ENCODE assay signal across 8 cellular contexts in genomic region chr12:121888478-121889266, GRCh38. TPM values are rescaled to one million over a fixed set of nuclear protein-coding genes. Genes with fewer than 3 reads are reported as not detected.
DNase-seq lines count a peak whose midpoint lies in the region; ATAC-seq, FAIRE-seq and TF ChIP-seq lines count a peak whose summit lies in the region.

Gene PSMD9 (plus strand): TSS chr12:121888790. CDS start chr12:121888857, 67 bp downstream.

- H3K9me3 ChIP-seq in IMR-90 (ENCODE audit: control insufficient read depth, insufficient read depth, low read length) (no peaks in the 10 kb centered on the region), OCI-LY7 (ENCODE audit: low read length) (no peaks in the 10 kb centered on the region), endothelial cell of umbilical vein (replicated peaks; ENCODE audit: control insufficient read depth, insufficient read depth, low read length) (no peaks in the 10 kb centered on the region)

- peak within 1 kb of the TSS; percentile 96 for H3K27ac ChIP-seq in IMR-90 (ENCODE audit: insufficient read depth, low read length)
- peak within 1 kb of the TSS; percentile 86 for H3K27ac ChIP-seq in OCI-LY7 (ENCODE audit: low read depth, low read length, poor library complexity, severe bottlenecking)
- H3K27ac ChIP-seq in endothelial cell of umbilical vein (ENCODE audit: insufficient read depth, low read depth, low read length) = peak within 1 kb of the TSS; percentile 26

- H3K4me2 ChIP-seq in IMR-90 (ENCODE audit: low read depth, low read length) = peak within 1 kb of the TSS; percentile 94
- H3K4me2 ChIP-seq in OCI-LY7 (ENCODE audit: low read length) = peak within 1 kb of the TSS; percentile 90
- peak within 1 kb of the TSS; percentile 71 for H3K4me2 ChIP-seq in endothelial cell of umbilical vein (ENCODE audit: insufficient read depth, low read length)

- intact Hi-C loops in IMR-90 (cut with micrococcal nuclease) = loop anchor here (1.0 to 5.0 kb wide), 5 partner anchors 50 to 191 kb away; no protein-coding TSS in a partner anchor
- intact Hi-C loops in OCI-LY7 (cut with micrococcal nuclease; ENCODE audit: unreplicated experiment) = loop anchor here (1.0 to 5.0 kb wide), 5 partner anchors 50 to 191 kb away; no protein-coding TSS in a partner anchor
- intact Hi-C loops in endothelial cell of umbilical vein (cut with micrococcal nuclease) = loop anchor here (1.0 to 2.0 kb wide), 7 partner anchors 30 to 191 kb away; partner anchors contain the start of gene CFAP251

- H3K79me1 ChIP-seq in IMR-90 (ENCODE audit: low read depth in 1 of 2, low read length in 2 of 2) = peaks cover 10 to 31% of the 10 kb centered on the region in 2 experiments; a peak in 2 of 4 replicates

- peak within 1 kb of the TSS; percentile 74 for H2BK120ac ChIP-seq in IMR-90 (ENCODE audit: low read depth, low read length)

- peak within 1 kb of the TSS; percentile 87 for H3K56ac ChIP-seq in IMR-90 (ENCODE audit: extremely low read depth, insufficient read depth, low read length)

- H3K9ac ChIP-seq in IMR-90 (ENCODE audit: low read depth, low read length) (peak within 1 kb of the TSS; percentile 97), endothelial cell of umbilical vein (replicated peaks; ENCODE audit: extremely low read depth, insufficient read depth, low read length) (peak within 1 kb of the TSS; percentile 57)

- H3K36me3 ChIP-seq in IMR-90 (ENCODE audit: control insufficient read depth, insufficient read depth, low read length) = 0 out of 2 replicates have a peak, but pooled peaks cover 2% of the 10 kb centered on the region
- H3K36me3 ChIP-seq in OCI-LY7 (ENCODE audit: insufficient read depth, low read length) = peaks cover 27% of the 10 kb centered on the region
- H3K36me3 ChIP-seq in endothelial cell of umbilical vein (ENCODE audit: control insufficient read depth in 2 of 2, extremely low read depth in 1 of 2, insufficient read depth in 2 of 2, low read length in 2 of 2) = no peaks in the 10 kb centered on the region

- dilution Hi-C loops in IMR-90 (cut with HindIII; ENCODE audit: low sequenced_read_pairs, unreplicated experiment) = no loop called here
- dilution Hi-C loops in endothelial cell of umbilical vein (cut with MboI; ENCODE audit: extremely low pct_ligation_motif_present, low sequenced_read_pairs) = no loop called here

- H3K14ac ChIP-seq in IMR-90 (replicated peaks; ENCODE audit: low read depth, low read length) = peak within 1 kb of the TSS; percentile 98

- POLR2A ChIA-PET in IMR-90 (lab: Charles Lee; ENCODE audit: unreplicated experiment) (interaction anchor here (1.0 kb wide), 1 partner anchor 16 kb away, joined by 5 read pairs; no protein-coding TSS in a partner anchor), OCI-LY7 (lab: Charles Lee) (interaction anchor here (1.0 to 1.4 kb wide), 4 partner anchors 29 to 87 kb away, joined by 3 to 4 read pairs (median 4); no protein-coding TSS in a partner anchor), endothelial cell of umbilical vein (lab: Charles Lee) (interaction anchor here (1.4 kb wide), 1 partner anchor 93 kb away, joined by 4 read pairs; no protein-coding TSS in a partner anchor)

- FAIRE-seq in endothelial cell of umbilical vein (lab: Jason Lieb, UNC) = peak; percentile 96

- peak within 1 kb of the TSS; percentile 96 for H3K4ac ChIP-seq in IMR-90 (ENCODE audit: low read depth, low read length)

- no peaks in the 10 kb centered on the region for H3K9me2 ChIP-seq in OCI-LY7 (ENCODE audit: insufficient read depth, low read length)

- H4K5ac ChIP-seq in IMR-90 (ENCODE audit: low read depth, low read length) = peak within 1 kb of the TSS; percentile 87

- peak within 1 kb of the TSS; percentile 87 for H2AK5ac ChIP-seq in IMR-90 (ENCODE audit: low read depth, low read length)

- WGBS in IMR-90 (ENCODE audit: extremely low coverage in 2 of 2, insufficient read length in 1 of 2), 2 experiments = 0% methylated on average over 42 of the region's 67 CpGs; no CpG with 5 or more reads in 1 of the 2 experiments

- H3K4me1 ChIP-seq in IMR-90 (ENCODE audit: control insufficient read depth, insufficient read depth, low read length) (peaks cover 10% of the 10 kb centered on the region), OCI-LY7 (ENCODE audit: insufficient read depth, low read length, poor library complexity, severe bottlenecking) (peaks cover 39% of the 10 kb centered on the region), endothelial cell of umbilical vein (ENCODE audit: control insufficient read depth, extremely low read depth, insufficient read depth, low read length) (peaks cover 17% of the 10 kb centered on the region)

- peak within 1 kb of the TSS; percentile 86 for H4K91ac ChIP-seq in IMR-90 (ENCODE audit: insufficient read depth, low read depth, low read length)

- in situ Hi-C loops in IMR-90 (cut with MboI; ENCODE audit: low sequenced_read_pairs) = loop anchor here (5.0 kb wide), 1 partner anchor 191 kb away; no protein-coding TSS in a partner anchor

- TF ChIP-seq RAD21 in IMR-90 (IDR thresholded peaks at IDR 0.05; ENCODE audit: low read length) = peak; percentile 80

- peaks cover 46% of the 10 kb centered on the region for H3K79me2 ChIP-seq in OCI-LY7 (ENCODE audit: insufficient read depth, low read depth, low read length)
- H3K79me2 ChIP-seq in endothelial cell of umbilical vein (ENCODE audit: control insufficient read depth, insufficient read depth, low read length) = peaks cover 30% of the 10 kb centered on the region

- peak; percentile 82 for TF ChIP-seq CTCF in IMR-90 (conservative IDR thresholded peaks at IDR 0.05; ENCODE audit: low read depth, low read length)
- TF ChIP-seq CTCF in OCI-LY7 (conservative IDR thresholded peaks at IDR 0.05; ENCODE audit: low read length) = peak; percentile 83
- peak; percentile 60 to 87 for TF ChIP-seq CTCF in endothelial cell of umbilical vein (IDR thresholded peaks at IDR 0.05; ENCODE audit: extremely low read depth in 1 of 2, insufficient read depth in 1 of 2, low read depth in 1 of 2, low read length in 2 of 2)

- H3K27me3 ChIP-seq in IMR-90 (ENCODE audit: control insufficient read depth, insufficient read depth, low read length) (no peaks in the 10 kb centered on the region), endothelial cell of umbilical vein (ENCODE audit: control insufficient read depth in 2 of 2, insufficient read depth in 2 of 2, low read length in 2 of 2) (no peaks in the 10 kb centered on the region)

- H4K8ac ChIP-seq in IMR-90 (ENCODE audit: low read depth in 2 of 2, low read length in 2 of 2) = peak within 1 kb of the TSS; percentile 91 to 95

- peak; percentile 82 for ATAC-seq in GM21528 (IDR thresholded peaks at IDR 0.05; ENCODE audit: low FRiP score, unreplicated experiment)
- peak; percentile 98 for ATAC-seq in IMR-90 (ENCODE audit: low read depth)

- peak within 1 kb of the TSS; percentile 98 for H2AK9ac ChIP-seq in IMR-90 (replicated peaks; ENCODE audit: low read depth, low read length, poor library complexity)

- peak within 1 kb of the TSS; percentile 83 for H2BK5ac ChIP-seq in IMR-90 (ENCODE audit: low read depth, low read length, poor library complexity, severe bottlenecking)

- H3K9me1 ChIP-seq in IMR-90 (ENCODE audit: insufficient read depth, low read length) (peaks cover 7% of the 10 kb centered on the region; the same call in 1 of the 2 replicates), endothelial cell of umbilical vein (replicated peaks; ENCODE audit: control insufficient read depth, extremely low read depth, insufficient read depth, low read length) (no peaks in the 10 kb centered on the region)

- peak within 1 kb of the TSS; percentile 12; the same call in 1 of the 2 replicates for H2BK20ac ChIP-seq in IMR-90 (ENCODE audit: low read depth, low read length)

- H3K4me3 ChIP-seq in IMR-90 (ENCODE audit: insufficient read depth, low read depth, low read length) (peak within 1 kb of the TSS; percentile 79), OCI-LY7 (ENCODE audit: low read depth, low read length, poor library complexity, severe bottlenecking) (peak within 1 kb of the TSS; percentile 84), endothelial cell of umbilical vein (replicated peaks in 1 of 3; ENCODE audit: insufficient read depth in 1 of 3, low read depth in 1 of 3, low read length in 3 of 3) (peak within 1 kb of the TSS; percentile 25 to 90 (median 82))

- DNase-seq in DMS153 (lab: John Stamatoyannopoulos, UW) (peak; percentile 96), IMR-90 (peak; percentile 97), OCI-LY7 (ENCODE audit: low spot score) (peak; percentile 99), activated T-cell treated with anti-CD3 and anti-CD28 coated beads for 1 hour (ENCODE audit: low read depth) (peak; percentile 99), endothelial cell of umbilical vein (ENCODE audit: low read depth, low spot score) (peak; percentile 96), middle frontal gyrus (ENCODE audit: extremely low spot score, low spot score) (peak; percentile 93)
- peak; percentile 99 for DNase-seq in stimulated activated CD8-positive, alpha-beta memory T cell treated with anti-CD3 and anti-CD28 coated beads, Interleukin-2, amount 100 ng/mL, for 48 hours (ENCODE audit: low read depth in 2 of 2)

- peak; percentile 92 for TF ChIP-seq POLR2A in IMR-90 (IDR thresholded peaks at IDR 0.05; ENCODE audit: low read depth, low read length)
- TF ChIP-seq POLR2A in endothelial cell of umbilical vein (IDR thresholded peaks at IDR 0.05; ENCODE audit: low read depth, low read length) = peak; percentile 96

- BruUV-seq in IMR-90 (replicated peaks; lab: Mats Ljungman, UMichigan) (TSS peak; percentile 65), OCI-LY7 (replicated peaks; lab: Mats Ljungman, UMichigan) (TSS peak; percentile 79), endothelial cell of umbilical vein (replicated peaks; lab: Mats Ljungman, UMichigan) (TSS peak; percentile 61)

- H2BK15ac ChIP-seq in IMR-90 (ENCODE audit: low read depth, low read length) = 0 out of 3 replicates have a peak within 1 kb of the TSS, but pooled peaks have one; percentile 12

- H3K18ac ChIP-seq in IMR-90 (ENCODE audit: low read depth, low read length) = peak within 1 kb of the TSS; percentile 72

- H4K20me1 ChIP-seq in IMR-90 (ENCODE audit: insufficient read depth, low read length) = peaks cover 18% of the 10 kb centered on the region
- H4K20me1 ChIP-seq in OCI-LY7 (ENCODE audit: insufficient read depth, low read length) = no peaks in the 10 kb centered on the region
- no peaks in the 10 kb centered on the region for H4K20me1 ChIP-seq in endothelial cell of umbilical vein (replicated peaks; ENCODE audit: control insufficient read depth, extremely low read depth, insufficient read depth, low read length)

- H3K23ac ChIP-seq in IMR-90 (ENCODE audit: low read depth, low read length) = peak within 1 kb of the TSS; percentile 95

- H2AFZ ChIP-seq in IMR-90 (replicated peaks; ENCODE audit: low read length, poor library complexity) (peak within 1 kb of the TSS; percentile 98), OCI-LY7 (ENCODE audit: low read length) (peak within 1 kb of the TSS; percentile 87), endothelial cell of umbilical vein (ENCODE audit: low read depth, low read length) (peak within 1 kb of the TSS; percentile 78)

- CTCF ChIA-PET in IMR-90 (lab: Yijun Ruan, JAX) (interaction anchor here (0.6 to 2.5 kb wide), 12 partner anchors 10 to 328 kb away, joined by 3 to 22 read pairs (median 3); partner anchors contain the start of gene RHOF), OCI-LY7 (lab: Charles Lee; ENCODE audit: unreplicated experiment) (interaction anchor here (0.6 to 1.3 kb wide), 5 partner anchors 84 to 96 kb away, joined by 3 to 8 read pairs (median 4); partner anchors contain the start of gene RHOF), endothelial cell of umbilical vein (lab: Charles Lee) (interaction anchor here (0.5 to 7.4 kb wide), 21 partner anchors 9 to 336 kb away, joined by 3 to 101 read pairs (median 3); partner anchors contain the start of gene RHOF)

RNA-seq across cellular contexts. Expression of gene PSMD9, which starts in this region (rescaled TPM):
- total RNA-seq in IMR-90 (2012; rRNA removed) (142 and 156 TPM in 2 replicates), OCI-LY7 (2022) (89.2 and 90.2 TPM in 2 replicates), endothelial cell of umbilical vein (64.6 and 69.2 TPM in 2 replicates)
- polyA plus RNA-seq in IMR-90 (2012; rRNA removed) (135 and 138 TPM in 2 replicates), endothelial cell of umbilical vein (89.9 and 118 TPM in 2 replicates)
- polyA plus RNA-seq in IMR-90 (2012; cell fraction: cytosol; rRNA removed) = 82.4 and 236 TPM in 2 replicates
- polyA plus RNA-seq in IMR-90 (2012; cell fraction: nucleus; rRNA removed; ENCODE audit: low replicate concordance) = 75.4 and 108 TPM in 2 replicates
- 135 and 142 TPM in 2 replicates for total RNA-seq in OCI-LY7 (2014; rRNA removed; shearing (Covaris generic))
- 112 and 135 TPM in 2 replicates for polyA plus RNA-seq in endothelial cell of umbilical vein (2011; cell fraction: cytosol; rRNA removed)
- polyA plus RNA-seq in endothelial cell of umbilical vein (2011; cell fraction: nucleus; rRNA removed) = 60.5 and 68.8 TPM in 2 replicates
- 59.7 and 77.2 TPM in 2 replicates for polyA plus RNA-seq in endothelial cell of umbilical vein (2012)
- 57.3 and 58.4 TPM in 2 replicates for polyA minus RNA-seq in endothelial cell of umbilical vein
- 35.3 TPM for polyA minus RNA-seq in endothelial cell of umbilical vein (2011; cell fraction: cytosol; rRNA and poly(A)+ RNA removed)
- polyA minus RNA-seq in endothelial cell of umbilical vein (2011; cell fraction: nucleus; rRNA and poly(A)+ RNA removed) = 20.8 and 27.4 TPM in 2 replicates

Comparison
In these comparisons a context has a peak if more than half of its experiments do, and no peak if none do; other contexts are left out.
1. Peak in every context shown above with its lines: DNase-seq, ATAC-seq, H3K4me3 ChIP-seq and H3K27ac ChIP-seq.
2. H3K27ac ChIP-seq: peak in every context shown above with its lines; median percentile 96 in IMR-90; 86 in OCI-LY7; 26 in endothelial cell of umbilical vein.